ENCODE assay signal across 8 cellular contexts in genomic region chrX:109537324-109537665, GRCh38. TPM values are rescaled to one million over a fixed set of nuclear protein-coding genes. Genes with fewer than 3 reads are reported as not detected.
A peak's percentile ranks its signal among the peaks of the same experiment; 100 is the strongest.
DNase-seq lines count a peak whose midpoint lies in the region; ATAC-seq, FAIRE-seq and TF ChIP-seq lines count a peak whose summit lies in the region.

No MANE protein-coding gene starts in this region.

- ATAC-seq in K562 = peak; percentile 35
- no peak for ATAC-seq in HG02938 (IDR thresholded peaks at IDR 0.05; ENCODE audit: unreplicated experiment)
- ATAC-seq in HG03520 (IDR thresholded peaks at IDR 0.05; ENCODE audit: unreplicated experiment) = no peak

- TSS peak; percentile 80 for BruUV-seq in K562 (replicated peaks; lab: Mats Ljungman, UMichigan)

- H3K4me3 ChIP-seq in LNCaP clone FGC (ENCODE audit: low read depth, low read length) (peak overlapping the region; percentile 65), K562 (peak overlapping the region; percentile 78), keratinocyte (ENCODE audit: control insufficient read depth in 2 of 3, extremely low read depth in 1 of 3, insufficient read depth in 2 of 3, low read depth in 1 of 3, low read length in 3 of 3) (peak overlapping the region; percentile 53 to 66 (median 54)), stomach smooth muscle (ENCODE audit: low read length in 2 of 2) (peak overlapping the region; percentile 74 to 78)

- intact Hi-C loops in K562 (cut with micrococcal nuclease) = no loop called here

- H3K9ac ChIP-seq in K562 (ENCODE audit: insufficient read depth in 1 of 2, low read depth in 2 of 2, low read length in 2 of 2) = peak overlapping the region in 1 of 2 experiments; percentile 91; a peak in 3 of 4 replicates
- peak overlapping the region; percentile 81 for H3K9ac ChIP-seq in keratinocyte (ENCODE audit: control insufficient read depth, extremely low read depth, insufficient read depth, low read length)
- peak overlapping the region; percentile 78 to 86 for H3K9ac ChIP-seq in stomach smooth muscle (ENCODE audit: low read length in 2 of 2)

- CTCF ChIA-PET in K562 (lab: Yijun Ruan, JAX; ENCODE audit: low intra/inter-chr PET ratio) = no interaction called here

- H3K36me3 ChIP-seq in K562 (ENCODE audit: control insufficient read depth, insufficient read depth, low read length) (no peaks in the 10 kb centered on the region), keratinocyte (ENCODE audit: control insufficient read depth in 2 of 2, extremely low read depth in 1 of 2, insufficient read depth in 2 of 2, low read length in 2 of 2) (no peaks in the 10 kb centered on the region), stomach smooth muscle (ENCODE audit: control insufficient read depth in 2 of 2, insufficient read depth in 2 of 2, low read length in 2 of 2) (no peaks in the 10 kb centered on the region)

- TF ChIP-seq POLR2A in K562 (conservative IDR thresholded peaks at IDR 0.05) = no peak

- H3K4me2 ChIP-seq in K562 (ENCODE audit: insufficient read depth, low read length) (peak overlapping the region; percentile 93), keratinocyte (ENCODE audit: control insufficient read depth, extremely low read depth, insufficient read depth, low read depth, low read length) (peak overlapping the region; percentile 42)

- H4K20me1 ChIP-seq in K562 (replicated peaks; ENCODE audit: control insufficient read depth, insufficient read depth, low read length) = no peaks in the 10 kb centered on the region
- no peaks in the 10 kb centered on the region for H4K20me1 ChIP-seq in keratinocyte (ENCODE audit: control insufficient read depth, extremely low read depth, insufficient read depth, low read length)

- H3K9me1 ChIP-seq in K562 (ENCODE audit: control insufficient read depth, insufficient read depth, low read length) (no peaks in the 10 kb centered on the region), keratinocyte (ENCODE audit: control insufficient read depth, extremely low read depth, insufficient read depth, low read length) (no peaks in the 10 kb centered on the region)

- H3K9me3 ChIP-seq in K562 (replicated peaks; ENCODE audit: control insufficient read depth, insufficient read depth, low read depth, low read length) (no peaks in the 10 kb centered on the region), keratinocyte (ENCODE audit: control insufficient read depth, low read depth, low read length) (no peaks in the 10 kb centered on the region), stomach smooth muscle (ENCODE audit: control insufficient read depth in 2 of 2, low read length in 2 of 2) (no peaks in the 10 kb centered on the region)

- H3K79me2 ChIP-seq in K562 (ENCODE audit: control insufficient read depth, insufficient read depth, low read length) (no peaks in the 10 kb centered on the region), keratinocyte (ENCODE audit: control insufficient read depth, insufficient read depth, low read length) (no peaks in the 10 kb centered on the region)

- no peaks in the 10 kb centered on the region; a peak in 2 of 5 replicates for H3K4me1 ChIP-seq in K562 (replicated peaks in 1 of 2; ENCODE audit: control insufficient read depth in 2 of 2, insufficient read depth in 2 of 2, low read length in 2 of 2)
- H3K4me1 ChIP-seq in keratinocyte (ENCODE audit: control insufficient read depth, extremely low read depth, insufficient read depth, low read length) = peaks cover 4% of the 10 kb centered on the region
- no peaks in the 10 kb centered on the region for H3K4me1 ChIP-seq in stomach smooth muscle (ENCODE audit: control insufficient read depth, insufficient read depth, low read length)

- 1% methylated on average over 10 of the region's 10 CpGs for WGBS in K562 (ENCODE audit: insufficient coverage, low coverage, missing lambda C conversion rate)

- peak overlapping the region; percentile 99 for H2AFZ ChIP-seq in K562 (ENCODE audit: low read depth, low read length)
- H2AFZ ChIP-seq in keratinocyte (ENCODE audit: control insufficient read depth, low read length) = peak overlapping the region; percentile 4

- DNase-seq in GF-D8 (lab: John Stamatoyannopoulos, UW) (peak; percentile 70), LNCaP clone FGC (ENCODE audit: low read depth) (peak; percentile 78), K562 (ENCODE audit: extremely low read depth in 1 of 4, low spot score in 3 of 4) (peak in 1 of 4 experiments; percentile 10), keratinocyte (ENCODE audit: low read depth, low spot score) (no peak), hippocampal formation (lab: John Stamatoyannopoulos, UW) (no peak)

- H3K27me3 ChIP-seq in K562 (ENCODE audit: control insufficient read depth in 2 of 2, insufficient read depth in 2 of 2, low read length in 2 of 2) (no peaks in the 10 kb centered on the region), keratinocyte (ENCODE audit: control insufficient read depth, extremely low read depth, insufficient read depth, low read length) (no peaks in the 10 kb centered on the region), stomach smooth muscle (ENCODE audit: control insufficient read depth in 1 of 2, insufficient read depth in 2 of 2, low read length in 2 of 2) (peaks cover 0 to 2% of the 10 kb centered on the region in 2 donors)

- H3K27ac ChIP-seq in K562 (ENCODE audit: extremely low read depth, low read depth, low read length) = peak overlapping the region; percentile 96
- H3K27ac ChIP-seq in keratinocyte (ENCODE audit: control insufficient read depth, insufficient read depth, low read length) = peak overlapping the region; percentile 89
- peak overlapping the region; percentile 85 for H3K27ac ChIP-seq in stomach smooth muscle (ENCODE audit: low read length)

- no peak for TF ChIP-seq EP300 in K562 (IDR thresholded peaks at IDR 0.05; ENCODE audit: low read length)

- no peak for TF ChIP-seq CTCF in LNCaP clone FGC (IDR thresholded peaks at IDR 0.05; ENCODE audit: control insufficient read depth, extremely low read depth, insufficient read depth)
- TF ChIP-seq CTCF in K562 (IDR thresholded peaks at IDR 0.05 in 2 of 3, conservative IDR thresholded peaks at IDR 0.05 in 1 of 3; ENCODE audit: insufficient read depth in 2 of 3, low read depth in 1 of 3, low read length in 3 of 3) = no peak
- TF ChIP-seq CTCF in keratinocyte (optimal IDR thresholded peaks at IDR 0.05 in 1 of 3, IDR thresholded peaks at IDR 0.05 in 1 of 3, conservative IDR thresholded peaks at IDR 0.05 in 1 of 3; ENCODE audit: extremely low read depth in 1 of 3, insufficient read depth in 2 of 3, low read length in 3 of 3) = no peak

- dilution Hi-C loops in keratinocyte (cut with MboI; ENCODE audit: extremely low pct_ligation_motif_present, low sequenced_read_pairs) = no loop called here

- FAIRE-seq in K562 (lab: Jason Lieb, UNC) (no peak), keratinocyte (lab: Jason Lieb, UNC) (peak; percentile 17)

- TF ChIP-seq RAD21 in K562 (CRISPR knock-in tag; conservative IDR thresholded peaks at IDR 0.05 in 1 of 2, IDR thresholded peaks at IDR 0.05 in 1 of 2) = no peak

- in situ Hi-C loops in K562 (cut with MboI) = no loop called here

- POLR2A ChIA-PET in K562 (lab: Yijun Ruan, JAX) = interaction anchor here (1.3 to 1.5 kb wide), 2 partner anchors 13 to 33 kb away, joined by 4 to 5 read pairs; no protein-coding TSS in a partner anchor

RNA-seq across cellular contexts. Expression of gene NXT2, which starts 0.7 kb away (rescaled TPM):
- total RNA-seq in K562 (2011; cell fraction: chromatin; rRNA removed; ENCODE audit: low replicate concordance) = 0.72 and 1.3 TPM in 2 replicates
- total RNA-seq in K562 (2011; cell fraction: nucleolus; rRNA removed) = 0.33 and 0.79 TPM in 2 replicates
- 1.2 and 1.9 TPM in 2 replicates for total RNA-seq in K562 (2011; cell fraction: nucleoplasm; rRNA removed)
- total RNA-seq in K562 (2014; rRNA removed) (7.6 and 9.0 TPM in 2 replicates), K562 (2014; rRNA removed; fragmentation: Illumina TruSeq; extraction: Trizol) (15.7 and 19.0 TPM in 2 replicates), K562 (2015; rRNA removed; fragmentation: Illumina TruSeq; extraction: Trizol) (13.2 and 14.2 TPM in 2 replicates), K562 (2021) (11.0 and 12.6 TPM in 2 replicates)
- polyA plus RNA-seq in K562 (2011; rRNA removed) (12.4 and 18.6 TPM in 2 replicates), K562 (2014; fragmentation: Illumina TruSeq; extraction: Trizol) (12.3 and 14.2 TPM in 2 replicates), K562 (2014; fragmentation: Nextera tagmentation; extraction: Ambion mirVana) (10 to 100 TPM; 26.5 to 29.6 TPM), K562 (2014; rRNA removed) (6.1 and 9.0 TPM in 2 replicates), keratinocyte (3.8 to 7.7 TPM (median 4.8 TPM) in 3 replicates)
- 3.7 and 6.5 TPM in 2 replicates for polyA plus RNA-seq in K562 (2011; cell fraction: cytosol; rRNA removed)
- polyA plus RNA-seq in K562 (2011; cell fraction: nucleus; rRNA removed) = 2.1 and 2.6 TPM in 2 replicates
- polyA plus RNA-seq in K562 (2012) = 10.2 and 11.4 TPM in 2 replicates
- polyA minus RNA-seq in K562 (2011; rRNA and poly(A)+ RNA removed) = 10.7 and 12.3 TPM in 2 replicates
- 5.5 and 6.9 TPM in 2 replicates for polyA minus RNA-seq in K562 (2011; cell fraction: cytosol; rRNA and poly(A)+ RNA removed)
- 0.94 and 2.8 TPM in 2 replicates for polyA minus RNA-seq in K562 (2011; cell fraction: nucleus; rRNA and poly(A)+ RNA removed)
- 5.6 TPM for polyA plus RNA-seq in keratinocyte (2011; ENCODE audit: low read depth)
- 3.0 and 8.3 TPM in 2 replicates for polyA plus RNA-seq in keratinocyte (2011; cell fraction: cytosol; rRNA removed)
- polyA plus RNA-seq in keratinocyte (2011; cell fraction: nucleus; rRNA removed) = 1.3 and 1.9 TPM in 2 replicates
- 3.6 and 4.3 TPM in 2 replicates for polyA plus RNA-seq in keratinocyte (2012; ENCODE audit: low replicate concordance)
- 2.6 to 5.8 TPM (median 4.5 TPM) in 3 replicates for polyA minus RNA-seq in keratinocyte
- 2.7 TPM for polyA minus RNA-seq in keratinocyte (2011; cell fraction: cytosol; rRNA and poly(A)+ RNA removed)
- 0.42 and 1.1 TPM in 2 replicates for polyA minus RNA-seq in keratinocyte (2011; cell fraction: nucleus; rRNA and poly(A)+ RNA removed)

RNA-seq across cellular contexts. Expression of gene GUCY2F, which starts 55.4 kb away (rescaled TPM):
- total RNA-seq in K562 (2011; cell fraction: chromatin; rRNA removed; ENCODE audit: low replicate concordance) = not detected in 2 replicates
- not detected in 2 replicates for total RNA-seq in K562 (2011; cell fraction: nucleolus; rRNA removed)
- not detected in 2 replicates for total RNA-seq in K562 (2011; cell fraction: nucleoplasm; rRNA removed)
- total RNA-seq in K562 (2014; rRNA removed) (0.05 TPM in 1 of 2 replicates, not detected in the other), K562 (2014; rRNA removed; fragmentation: Illumina TruSeq; extraction: Trizol) (not detected in 2 replicates), K562 (2015; rRNA removed; fragmentation: Illumina TruSeq; extraction: Trizol) (not detected in 2 replicates), K562 (2021) (not detected in 2 replicates)
- polyA plus RNA-seq in K562 (2011; rRNA removed) (not detected in 2 replicates), K562 (2014; fragmentation: Illumina TruSeq; extraction: Trizol) (not detected in 2 replicates), K562 (2014; fragmentation: Nextera tagmentation; extraction: Ambion mirVana) (under 1 TPM; 0.01 to 0.06 TPM), K562 (2014; rRNA removed) (not detected in 2 replicates), keratinocyte (0.01 TPM in 1 of 3 replicates, not detected in the others)
- 0.01 TPM in 1 of 2 replicates, not detected in the other for polyA plus RNA-seq in K562 (2011; cell fraction: cytosol; rRNA removed)
- polyA plus RNA-seq in K562 (2011; cell fraction: nucleus; rRNA removed) = not detected in 2 replicates
- polyA plus RNA-seq in K562 (2012) = 0.01 TPM in 1 of 2 replicates, not detected in the other
- polyA minus RNA-seq in K562 (2011; rRNA and poly(A)+ RNA removed) = not detected in 2 replicates
- not detected in 2 replicates for polyA minus RNA-seq in K562 (2011; cell fraction: cytosol; rRNA and poly(A)+ RNA removed)
- polyA minus RNA-seq in K562 (2011; cell fraction: nucleus; rRNA and poly(A)+ RNA removed) = 0.11 TPM in 1 of 2 replicates, not detected in the other
- not detected for polyA plus RNA-seq in keratinocyte (2011; ENCODE audit: low read depth)
- polyA plus RNA-seq in keratinocyte (2011; cell fraction: cytosol; rRNA removed) = not detected in 2 replicates
- 0.04 and 0.07 TPM in 2 replicates for polyA plus RNA-seq in keratinocyte (2011; cell fraction: nucleus; rRNA removed)
- not detected in 2 replicates for polyA plus RNA-seq in keratinocyte (2012; ENCODE audit: low replicate concordance)
- polyA minus RNA-seq in keratinocyte = 0.13 TPM in 1 of 3 replicates, not detected in the others
- polyA minus RNA-seq in keratinocyte (2011; cell fraction: cytosol; rRNA and poly(A)+ RNA removed) = not detected
- not detected in 2 replicates for polyA minus RNA-seq in keratinocyte (2011; cell fraction: nucleus; rRNA and poly(A)+ RNA removed)

Comparison
In these comparisons a context has a peak if more than half of its experiments do, and no peak if none do; other contexts are left out.
1. DNase-seq: peak in GF-D8 (single experiment) and LNCaP clone FGC (single experiment); none in keratinocyte (single experiment) and hippocampal formation (0 of 2).
2. Peak in every context shown above with its lines, with median percentiles within 50 percentile points of each other: H3K4me3 ChIP-seq and H3K27ac ChIP-seq.